In the genomic region with DNA sequence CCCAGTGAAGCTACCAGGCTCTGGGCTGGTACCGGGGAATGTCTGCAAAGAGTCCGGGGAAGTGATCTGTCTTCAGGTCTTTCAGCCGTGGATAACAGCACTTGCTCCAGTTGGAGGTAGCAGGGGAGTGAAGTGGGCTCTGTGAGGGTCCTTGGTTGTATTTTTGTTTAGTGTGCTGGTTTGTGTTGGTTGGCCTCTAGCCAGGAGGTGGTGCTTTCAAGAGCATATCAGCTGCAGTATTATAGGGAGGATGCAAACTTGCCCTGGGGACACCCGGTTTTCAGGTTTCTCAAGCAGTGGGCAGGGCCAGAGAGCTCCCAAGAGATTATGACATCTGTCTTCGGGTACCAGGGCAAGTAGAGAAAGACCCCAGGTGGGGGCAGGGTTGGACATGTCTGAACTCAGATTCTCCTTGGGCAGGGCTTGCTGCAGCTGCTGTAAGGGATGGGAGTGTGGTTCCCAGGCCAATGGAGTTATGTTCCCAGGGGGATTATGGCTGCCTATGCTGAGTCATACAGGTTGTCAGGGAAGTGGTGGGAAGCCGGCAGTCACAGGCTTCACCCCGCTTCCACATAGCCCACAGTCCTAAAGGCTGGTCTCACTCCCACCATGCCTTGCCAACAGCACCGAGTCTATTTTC, we compare ENCODE assay signal across 21 cellular contexts. TPM values are rescaled to one million over a fixed set of nuclear protein-coding genes. Genes with fewer than 3 reads are reported as not detected.
DNase-seq lines count a peak whose midpoint lies in the region; ATAC-seq and TF ChIP-seq lines count a peak whose summit lies in the region.
"Had no signal": no experiment of that assay in that cellular context is flagged by ENCODE, and none has a peak within 500 bp of the region (broad histone marks: within the 10 kb centered on the region; RNA-seq: fewer than 3 reads in every experiment).

No MANE protein-coding gene starts in this region.

- no peak overlapping the region for H3K4me2 ChIP-seq in smooth muscle cell
- H3K4me2 ChIP-seq: hepatocyte had no signal

- H3K9ac ChIP-seq in smooth muscle cell (ENCODE audit: low read depth), result no peak overlapping the region

- no peak for TF ChIP-seq CTCF in choroid plexus epithelial cell (conservative IDR thresholded peaks at IDR 0.05; ENCODE audit: low read depth, low read length)
- TF ChIP-seq CTCF in smooth muscle cell (IDR thresholded peaks at IDR 0.05; ENCODE audit: borderline replicate concordance, insufficient read depth, poor library complexity, severe bottlenecking), result no peak
- no peak for TF ChIP-seq CTCF in upper lobe of left lung (IDR thresholded peaks at IDR 0.05)

- DNase-seq in DMS 273 (lab: John Stamatoyannopoulos, UW; ENCODE audit: unreplicated experiment) (peak; percentile 28), DMS 273 treated with DMSO at 0.1 percent for 48 hours (lab: John Stamatoyannopoulos, UW) (no peak), NCI-H82 treated with DMSO at 0.1 percent for 48 hours (lab: John Stamatoyannopoulos, UW; ENCODE audit: unreplicated experiment) (peak; percentile 22), choroid plexus epithelial cell (ENCODE audit: low read depth) (peak; percentile 59), smooth muscle cell (lab: John Stamatoyannopoulos, UW; ENCODE audit: unreplicated experiment) (no peak), upper lobe of left lung (no peak), Ammon's horn (ENCODE audit: low spot score) (no peak)
- DNase-seq in stimulated activated CD4-positive, alpha-beta T cell treated with anti-CD3 and anti-CD28 coated beads, Interleukin-1b, Interleukin-23, amount 100 ng/mL, for 48 hours, result no peak
- DNase-seq: activated CD8-positive, alpha-beta memory T cell treated with anti-CD3 and anti-CD28 coated beads for 24 hours; anterior cingulate cortex; EL; H7; IMR-90; occipital lobe; sigmoid colon; stimulated activated CD4-positive, alpha-beta T cell treated with anti-CD3 and anti-CD28 coated beads, Interleukin-4, amount 100 ng/mL, for 4 hours; SW 1271 had no signal

- TF ChIP-seq EP300 in upper lobe of left lung (IDR thresholded peaks at IDR 0.05), result no peak

- no peak for ATAC-seq in upper lobe of left lung (ENCODE audit: low FRiP score in 2 of 2)
- ATAC-seq: Panc1 had no signal

- peak overlapping the region; percentile 45 for H3K27ac ChIP-seq in smooth muscle cell (ENCODE audit: low read depth)
- no peak overlapping the region for H3K27ac ChIP-seq in upper lobe of left lung
- H3K27ac ChIP-seq: 22Rv1, hepatocyte, sigmoid colon, tibial nerve had no signal

- WGBS in smooth muscle cell (ENCODE audit: low lambda C conversion rate), result 69% methylated on average over 8 of the region's 8 CpGs
- WGBS in upper lobe of left lung, 2 donors, result 85 to 90% methylated on average over 6 to 8 of the region's 8 CpGs

- no peaks in the 10 kb centered on the region for H3K79me2 ChIP-seq in smooth muscle cell (ENCODE audit: low read depth)
- H3K79me2 ChIP-seq: hepatocyte had no signal

- H2AFZ ChIP-seq in smooth muscle cell (ENCODE audit: low read depth), result no peak overlapping the region
- H2AFZ ChIP-seq: hepatocyte had no signal

- TF ChIP-seq POLR2A in upper lobe of left lung (IDR thresholded peaks at IDR 0.05), result no peak

- no peaks in the 10 kb centered on the region for H3K9me3 ChIP-seq in smooth muscle cell (replicated peaks; ENCODE audit: low read depth)
- no peaks in the 10 kb centered on the region for H3K9me3 ChIP-seq in upper lobe of left lung

- H4K20me1 ChIP-seq in smooth muscle cell (ENCODE audit: low read depth), result no peaks in the 10 kb centered on the region

- no peaks in the 10 kb centered on the region for H3F3A ChIP-seq in smooth muscle cell (ENCODE audit: low read depth)

- H3K4me1 ChIP-seq in smooth muscle cell (ENCODE audit: low read depth) (no peaks in the 10 kb centered on the region), upper lobe of left lung (no peaks in the 10 kb centered on the region)
- H3K4me1 ChIP-seq: sigmoid colon, tibial nerve had no signal

- H3K27me3 ChIP-seq in smooth muscle cell (ENCODE audit: low read depth), result no peaks in the 10 kb centered on the region
- no peaks in the 10 kb centered on the region for H3K27me3 ChIP-seq in upper lobe of left lung
- H3K27me3 ChIP-seq: hepatocyte, sigmoid colon, tibial nerve had no signal

- no peak overlapping the region for H3K4me3 ChIP-seq in choroid plexus epithelial cell (ENCODE audit: low read depth, low read length)
- H3K4me3 ChIP-seq in smooth muscle cell, result no peak overlapping the region
- H3K4me3 ChIP-seq in upper lobe of left lung, result no peak overlapping the region
- H3K4me3 ChIP-seq: hepatocyte, sigmoid colon, tibial nerve had no signal

- H3K36me3 ChIP-seq in smooth muscle cell (ENCODE audit: low read depth), result no peaks in the 10 kb centered on the region
- H3K36me3 ChIP-seq in upper lobe of left lung, result peaks cover 0 to 46% (median 13%) of the 10 kb centered on the region in 4 donors

RNA-seq across cellular contexts. Expression of gene ACAA2, which starts 34.4 kb away (rescaled TPM):
- 62.3 and 67.4 TPM in 2 replicates for total RNA-seq in smooth muscle cell
- 83.1 and 94.6 TPM in 2 replicates for polyA plus RNA-seq in smooth muscle cell
- 10 to 100 TPM; 23.7 to 93.9 (median 69.8) TPM for total RNA-seq in upper lobe of left lung

Comparison
In these comparisons a context has a peak if more than half of its experiments do, and no peak if none do; other contexts are left out.
1. DNase-seq: peak in DMS 273 (single experiment), NCI-H82 treated with DMSO at 0.1 percent for 48 hours (single experiment) and choroid plexus epithelial cell (single experiment); none in DMS 273 treated with DMSO at 0.1 percent for 48 hours (single experiment), smooth muscle cell (single experiment), upper lobe of left lung (0 of 2), Ammon's horn (single experiment) and stimulated activated CD4-positive, alpha-beta T cell treated with anti-CD3 and anti-CD28 coated beads, Interleukin-1b, Interleukin-23, amount 100 ng/mL, for 48 hours (single experiment).